ENCODE assay signal across 18 cellular contexts in the genomic region with DNA sequence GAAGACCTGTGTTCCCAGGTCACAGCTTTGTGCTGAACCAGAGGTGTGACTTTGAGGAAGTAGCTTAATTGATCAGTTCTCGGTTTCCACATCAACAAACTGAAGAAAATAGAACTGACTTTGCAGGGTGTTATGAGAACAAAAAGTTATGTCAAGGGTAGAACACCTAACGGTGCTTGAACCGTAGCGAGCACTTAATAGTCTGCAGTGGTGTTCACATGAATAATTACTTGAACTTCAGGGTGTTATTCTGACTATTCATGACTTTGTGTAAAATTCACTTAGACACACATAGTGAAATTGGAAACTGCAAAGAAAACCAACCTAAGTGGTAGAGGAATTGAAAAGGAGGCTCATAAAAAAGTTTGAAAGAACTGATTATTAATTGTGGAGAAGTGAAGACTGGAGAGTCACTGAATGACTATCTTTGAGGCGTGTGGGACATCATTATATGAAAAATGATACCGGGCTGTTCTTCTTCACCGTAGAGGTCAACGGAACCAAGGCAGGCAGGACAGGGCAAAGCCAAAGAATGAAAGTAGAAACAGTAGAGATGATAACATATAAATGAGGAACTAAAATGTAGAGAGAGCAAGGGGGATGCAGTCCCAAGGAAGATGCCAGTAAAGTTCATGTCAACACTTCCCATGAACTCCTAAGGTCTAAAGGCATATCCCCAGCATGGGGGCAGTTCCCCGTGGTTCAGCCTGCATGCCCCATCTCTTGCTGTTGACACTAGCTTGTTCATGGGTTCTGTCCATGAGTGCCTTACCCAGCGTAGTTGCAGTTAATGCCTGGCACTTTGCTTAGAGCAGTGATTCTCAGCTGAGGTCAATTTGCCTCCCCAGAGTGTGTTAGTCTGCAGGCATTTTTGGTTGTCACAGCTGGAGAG.
DNase-seq lines count a peak whose midpoint lies in the region; ATAC-seq lines count a peak whose summit lies in the region.
"Had no signal": no experiment of that assay in that cellular context is flagged by ENCODE, and none has a peak within 500 bp of the region (broad histone marks: within the 10 kb centered on the region; RNA-seq: fewer than 3 reads in every experiment).

No MANE protein-coding gene starts in this region.

- peak; percentile 56 for ATAC-seq in HG02571 (IDR thresholded peaks at IDR 0.05; ENCODE audit: unreplicated experiment)
- peak; percentile 73 for ATAC-seq in HG03280 (IDR thresholded peaks at IDR 0.05; ENCODE audit: unreplicated experiment)
- ATAC-seq: A549; HCT116; stimulated activated naive CD8-positive, alpha-beta T cell treated with anti-CD3 and anti-CD28 coated beads, Interleukin-15, amount 100 ng/mL, for 72 hours had no signal

- DNase-seq in SKM-1 treated with dmso at 0.1 percent for 144 hours (lab: John Stamatoyannopoulos, UW; ENCODE audit: unreplicated experiment) (peak; percentile 4), SKM-1 (lab: John Stamatoyannopoulos, UW; ENCODE audit: unreplicated experiment) (no peak), middle frontal gyrus (ENCODE audit: extremely low spot score, low spot score) (no peak), NCI-H748 treated with DMSO at 0.1 percent for 48 hours (lab: John Stamatoyannopoulos, UW) (no peak), iPS-NIHi7 (ENCODE audit: extremely low spot score) (no peak)
- no peak for DNase-seq in stimulated activated CD4-positive, alpha-beta T cell treated with anti-CD3 and anti-CD28 coated beads, Interleukin-4, amount 100 ng/mL, for 1 hour
- DNase-seq: activated CD4-positive, alpha-beta T cell treated with anti-CD3 and anti-CD28 coated beads, Interleukin-2, amount 50 U/mL, for 4 hours; DND-41; kidney; MM.1S; NCI-H69; stimulated activated CD4-positive, alpha-beta T cell treated with anti-CD3 and anti-CD28 coated beads, Interleukin-15, amount 100 ng/mL, for 24 hours; stimulated activated naive CD8-positive, alpha-beta T cell treated with anti-CD3 and anti-CD28 coated beads, Interleukin-15, amount 100 ng/mL, for 72 hours; SW 1271 had no signal
